19 cellular contexts compared by ENCODE assay signal in genomic region chr19:56727731-56728130, GRCh38.
"Had no signal": no experiment of that assay in that cellular context is flagged by ENCODE, and none has a peak within 500 bp of the region (broad histone marks: within the 10 kb centered on the region; RNA-seq: fewer than 3 reads in every experiment).

No MANE protein-coding gene starts in this region.

- H3K27me3 Mint-ChIP-seq: activated CD4-positive, alpha-beta memory T cell treated with anti-CD3 and anti-CD28 coated beads for 36 hours; activated CD8-positive, alpha-beta memory T cell treated with anti-CD3 and anti-CD28 coated beads, Interleukin-2, amount 10 ng/mL, durations not matched to agents 7 days and 5 days; activated naive CD4-positive, alpha-beta T cell treated with anti-CD3 and anti-CD28 coated beads, Interleukin-2, amount 50 U/mL, for 24 hours; activated T-cell treated with anti-CD3 and anti-CD28 coated beads, Interleukin-2, amount 50 U/mL, for 24 hours; stimulated activated naive CD8-positive, alpha-beta T cell treated with anti-CD3 and anti-CD28 coated beads, Interleukin-15, Interleukin-2, amounts not matched to agents 100 ng/mL and 50 ng/mL, for 24 hours; T-helper 17 cell had no signal

- H3K4me1 Mint-ChIP-seq: activated CD8-positive, alpha-beta memory T cell treated with anti-CD3 and anti-CD28 coated beads, Interleukin-2, amount 10 ng/mL, durations not matched to agents 7 days and 5 days; activated naive CD4-positive, alpha-beta T cell treated with anti-CD3 and anti-CD28 coated beads, Interleukin-2, amount 50 U/mL, for 24 hours; immature natural killer cell; T-helper 17 cell had no signal

- DNase-seq: activated CD4-positive, alpha-beta memory T cell treated with anti-CD3 and anti-CD28 coated beads for 36 hours; activated CD8-positive, alpha-beta memory T cell treated with anti-CD3 and anti-CD28 coated beads, Interleukin-2, amount 10 ng/mL, durations not matched to agents 7 days and 5 days; activated effector memory CD4-positive, alpha-beta T cell treated with anti-CD3 and anti-CD28 coated beads, Interleukin-2, amount 50 U/mL, for 16 hours; activated T-cell treated with anti-CD3 and anti-CD28 coated beads, Interleukin-2, amount 50 U/mL, for 24 hours; central memory CD4-positive, alpha-beta T cell; effector CD4-positive, alpha-beta T cell; esophagus squamous epithelium; immature natural killer cell; left cardiac atrium; lower lobe of right lung; T-helper 17 cell; WERI-Rb-1 had no signal

- H3K36me3 Mint-ChIP-seq: activated CD8-positive, alpha-beta memory T cell treated with anti-CD3 and anti-CD28 coated beads, Interleukin-2, amount 10 ng/mL, durations not matched to agents 7 days and 5 days had no signal

- ATAC-seq: activated CD8-positive, alpha-beta memory T cell treated with anti-CD3 and anti-CD28 coated beads, Interleukin-2, amount 10 ng/mL, durations not matched to agents 7 days and 5 days; left cardiac atrium; lower lobe of right lung; T-helper 17 cell had no signal

- H3K4me3 Mint-ChIP-seq: activated CD4-positive, alpha-beta memory T cell treated with anti-CD3 and anti-CD28 coated beads for 36 hours; activated CD8-positive, alpha-beta memory T cell treated with anti-CD3 and anti-CD28 coated beads, Interleukin-2, amount 10 ng/mL, durations not matched to agents 7 days and 5 days; activated naive CD4-positive, alpha-beta T cell treated with anti-CD3 and anti-CD28 coated beads, Interleukin-2, amount 50 U/mL, for 24 hours; activated T-cell treated with anti-CD3 and anti-CD28 coated beads, Interleukin-2, amount 50 U/mL, for 24 hours; immature natural killer cell; stimulated activated naive CD8-positive, alpha-beta T cell treated with anti-CD3 and anti-CD28 coated beads, Interleukin-15, Interleukin-2, amounts not matched to agents 100 ng/mL and 50 ng/mL, for 24 hours; T-helper 17 cell had no signal

- H3K27ac ChIP-seq: adrenal gland, coronary artery, esophagus squamous epithelium, lower lobe of right lung, parathyroid adenoma, skin epidermis, thoracic aorta, WERI-Rb-1 had no signal

- H3K27me3 ChIP-seq: adrenal gland, esophagus squamous epithelium had no signal

- H3K27ac Mint-ChIP-seq: activated CD4-positive, alpha-beta memory T cell treated with anti-CD3 and anti-CD28 coated beads for 36 hours; activated CD8-positive, alpha-beta memory T cell treated with anti-CD3 and anti-CD28 coated beads, Interleukin-2, amount 10 ng/mL, durations not matched to agents 7 days and 5 days; activated naive CD4-positive, alpha-beta T cell treated with anti-CD3 and anti-CD28 coated beads, Interleukin-2, amount 50 U/mL, for 24 hours; activated T-cell treated with anti-CD3 and anti-CD28 coated beads, Interleukin-2, amount 50 U/mL, for 24 hours; immature natural killer cell; stimulated activated naive CD8-positive, alpha-beta T cell treated with anti-CD3 and anti-CD28 coated beads, Interleukin-15, Interleukin-2, amounts not matched to agents 100 ng/mL and 50 ng/mL, for 24 hours; T-helper 17 cell had no signal
